Comparison of ENCODE assay signal across 15 cellular contexts in genomic region chr19:30148803-30149202, GRCh38.
DNase-seq lines count a peak whose midpoint lies in the region; ATAC-seq and TF ChIP-seq lines count a peak whose summit lies in the region.
"Had no signal": no experiment of that assay in that cellular context is flagged by ENCODE, and none has a peak within 500 bp of the region (broad histone marks: within the 10 kb centered on the region; RNA-seq: fewer than 3 reads in every experiment).

No MANE protein-coding gene starts in this region.

- H3K4me3 Mint-ChIP-seq in T-helper 17 cell (no peak overlapping the region), type B pancreatic cell (no peak overlapping the region)
- H3K4me3 Mint-ChIP-seq: CD4-positive, alpha-beta T cell had no signal

- no CpG with 5 or more reads among the region's 8 CpGs for WGBS in neuronal stem cell (ENCODE audit: extremely low coverage in 2 of 2, insufficient read length in 2 of 2, insufficient replicate concordance in 1 of 2), 2 donors

- H3K27me3 Mint-ChIP-seq in T-helper 17 cell (peaks cover 36% of the 10 kb centered on the region), type B pancreatic cell (peaks cover 8% of the 10 kb centered on the region)

- peak overlapping the region; percentile 32 for H3K27ac ChIP-seq in C4-2B
- H3K27ac ChIP-seq in neuronal stem cell (replicated peaks; ENCODE audit: low read length), result no peak overlapping the region
- H3K27ac ChIP-seq: KMS-11 had no signal

- H3K9me3 ChIP-seq in T-helper 17 cell (ENCODE audit: control insufficient read depth, low read length, poor library complexity, severe bottlenecking) (no peaks in the 10 kb centered on the region), neuronal stem cell (replicated peaks in 1 of 2; ENCODE audit: control insufficient read depth in 2 of 2, insufficient read depth in 1 of 2, low read depth in 1 of 2, low read length in 2 of 2) (no peaks in the 10 kb centered on the region)
- H3K9me3 ChIP-seq: BE2C, Caco-2 had no signal

- H2AK5ac ChIP-seq in neuronal stem cell (ENCODE audit: low read depth, low read length), result peak overlapping the region; percentile 59

- no peaks in the 10 kb centered on the region for H3K36me3 ChIP-seq in neuronal stem cell (replicated peaks in 1 of 2; ENCODE audit: control insufficient read depth in 2 of 2, insufficient read depth in 2 of 2, low read length in 2 of 2)
- H3K36me3 ChIP-seq: BE2C had no signal

- peak overlapping the region; percentile 95 for H2BK12ac ChIP-seq in neuronal stem cell (ENCODE audit: low read length)

- H3K4me1 ChIP-seq in neuronal stem cell (ENCODE audit: control insufficient read depth in 2 of 2, insufficient read depth in 1 of 2, low read depth in 1 of 2, low read length in 2 of 2), result peaks cover 0 to 11% of the 10 kb centered on the region in 2 donors
- H3K4me1 ChIP-seq: Caco-2 had no signal

- H3K4me1 Mint-ChIP-seq in T-helper 17 cell, result no peaks in the 10 kb centered on the region
- peaks cover 4% of the 10 kb centered on the region for H3K4me1 Mint-ChIP-seq in type B pancreatic cell (ENCODE audit: unreplicated experiment)

- no peak overlapping the region for H2BK15ac ChIP-seq in neuronal stem cell (ENCODE audit: low read length)

- H3K27me3 ChIP-seq in neuronal stem cell (ENCODE audit: control insufficient read depth in 3 of 3, insufficient read depth in 3 of 3, low read depth in 1 of 3, low read length in 3 of 3), result peaks cover 0 to 17% (median 0%) of the 10 kb centered on the region in 3 experiments
- H3K27me3 ChIP-seq: BE2C had no signal

- no peak overlapping the region for H3K4me2 ChIP-seq in neuronal stem cell (ENCODE audit: insufficient read depth, low read length, poor library complexity, severe bottlenecking)
- H3K4me2 ChIP-seq: KMS-11 had no signal

- no peak overlapping the region for H3K9ac ChIP-seq in neuronal stem cell (ENCODE audit: low read depth, low read length, poor library complexity)
- H3K9ac ChIP-seq: KMS-11 had no signal

- ATAC-seq in T-helper 17 cell (no peak), HG03521 (IDR thresholded peaks at IDR 0.05; ENCODE audit: unreplicated experiment) (no peak)

- peak overlapping the region; percentile 66 for H3K18ac ChIP-seq in neuronal stem cell (ENCODE audit: low read length)

- H4K91ac ChIP-seq in neuronal stem cell (ENCODE audit: low read depth, low read length, poor library complexity), result no peak overlapping the region

- H3K27ac Mint-ChIP-seq in T-helper 17 cell, result peak overlapping the region; percentile 43
- peak overlapping the region; percentile 24 for H3K27ac Mint-ChIP-seq in type B pancreatic cell
- H3K27ac Mint-ChIP-seq: CD4-positive, alpha-beta T cell had no signal

- no peaks in the 10 kb centered on the region for H3K9me3 Mint-ChIP-seq in type B pancreatic cell
- H3K9me3 Mint-ChIP-seq: CD4-positive, alpha-beta T cell had no signal

- no peaks in the 10 kb centered on the region for H3K36me3 Mint-ChIP-seq in T-helper 17 cell (ENCODE audit: low read depth)
- H3K36me3 Mint-ChIP-seq in type B pancreatic cell, result no peaks in the 10 kb centered on the region

- no peak overlapping the region for H2AFZ ChIP-seq in neuronal stem cell (ENCODE audit: low read length)

- H3K14ac ChIP-seq in neuronal stem cell (ENCODE audit: low read length), result no peak overlapping the region

- H3K79me1 ChIP-seq in neuronal stem cell (ENCODE audit: low read depth, low read length), result no peaks in the 10 kb centered on the region

- DNase-seq in T-helper 17 cell (no peak), neuronal stem cell (ENCODE audit: low spot score) (no peak), type B pancreatic cell (ENCODE audit: extremely low spot score, unreplicated experiment) (no peak), NCI-H526 (lab: John Stamatoyannopoulos, UW) (no peak)
- DNase-seq in activated CD4-positive, CD25-positive, alpha-beta regulatory T cell (lab: John Stamatoyannopoulos, UW), result no peak
- DNase-seq: ACHN; BE2C; C1 segment of cervical spinal cord; Caco-2; CD4-positive, alpha-beta T cell; GDM1; HCEC 1CT had no signal

- peak overlapping the region; percentile 7 for H2BK5ac ChIP-seq in neuronal stem cell (ENCODE audit: low read length)

- H3K23ac ChIP-seq in neuronal stem cell (ENCODE audit: low read depth, low read length, poor library complexity), result peak overlapping the region; percentile 4

- no peak overlapping the region for H2BK120ac ChIP-seq in neuronal stem cell (ENCODE audit: low read depth, low read length)

- H4K8ac ChIP-seq in neuronal stem cell (ENCODE audit: low read depth, low read length), result peak overlapping the region; percentile 88

- H3K4me3 ChIP-seq in neuronal stem cell (ENCODE audit: low read length in 2 of 2), result no peak overlapping the region

- no peak overlapping the region for H3K4ac ChIP-seq in neuronal stem cell (ENCODE audit: low read length)

- TF ChIP-seq CTCF in C4-2B (conservative IDR thresholded peaks at IDR 0.05) (no peak), type B pancreatic cell (conservative IDR thresholded peaks at IDR 0.05) (no peak)
